ENCODE assay signal across 9 cellular contexts in genomic region chr18:55588876-55589595, GRCh38. TPM values are rescaled to one million over a fixed set of nuclear protein-coding genes. Genes with fewer than 3 reads are reported as not detected.
DNase-seq lines count a peak whose midpoint lies in the region; ATAC-seq, FAIRE-seq and TF ChIP-seq lines count a peak whose summit lies in the region.
"Had no signal": no experiment of that assay in that cellular context is flagged by ENCODE, and none has a peak within 500 bp of the region (broad histone marks: within the 10 kb centered on the region; RNA-seq: fewer than 3 reads in every experiment).

No MANE protein-coding gene starts in this region.

- in situ Hi-C loops in brain microvascular endothelial cell (cut with HindIII; ENCODE audit: low pct_ligation_motif_present, low sequenced_read_pairs) (no loop called here), HepG2 (cut with HindIII; ENCODE audit: extremely low pct_ligation_motif_present, low pct_unique_long_range_greater_than_20kb) (no loop called here)

- no peaks in the 10 kb centered on the region for H3K27me3 ChIP-seq in brain microvascular endothelial cell (replicated peaks)
- peaks cover 0 to 19% of the 10 kb centered on the region in 2 experiments; a peak in 2 of 5 replicates for H3K27me3 ChIP-seq in HepG2 (ENCODE audit: control insufficient read depth in 1 of 2, insufficient read depth in 2 of 2, low read length in 2 of 2)
- H3K27me3 ChIP-seq in thyroid gland: no peaks in the 10 kb centered on the region

- H3K36me3 ChIP-seq in brain microvascular endothelial cell (replicated peaks) (no peaks in the 10 kb centered on the region), HepG2 (replicated peaks in 1 of 2; ENCODE audit: control insufficient read depth in 1 of 2, insufficient read depth in 2 of 2, low read length in 2 of 2) (no peaks in the 10 kb centered on the region), thyroid gland (no peaks in the 10 kb centered on the region)

- ATAC-seq in HepG2 (no peak), GM18502 (IDR thresholded peaks at IDR 0.05; ENCODE audit: poor library complexity, unreplicated experiment) (no peak)
- ATAC-seq: Panc1 had no signal

- H3K4me2 ChIP-seq in HepG2 (ENCODE audit: low read depth, low read length): no peak overlapping the region

- H3K4me3 ChIP-seq in NB4 (ENCODE audit: low read depth, low read length): peak overlapping the region; percentile 61
- peak overlapping the region; percentile 59 for H3K4me3 ChIP-seq in brain microvascular endothelial cell (ENCODE audit: low read depth, low read length)
- no peak overlapping the region for H3K4me3 ChIP-seq in HepG2 (replicated peaks in 1 of 3; ENCODE audit: insufficient read depth in 1 of 3, low read depth in 2 of 3, low read length in 3 of 3)
- H3K4me3 ChIP-seq in thyroid gland (replicated peaks in 1 of 3): peak overlapping the region; percentile 27 to 74 (median 55)

- WGBS in HepG2 (ENCODE audit: low lambda C conversion rate): 75% methylated on average over 12 of the region's 12 CpGs
- 1 to 2% methylated on average over 12 of the region's 12 CpGs for WGBS in thyroid gland, 2 donors

- no peaks in the 10 kb centered on the region for H4K20me1 ChIP-seq in HepG2 (ENCODE audit: insufficient read depth, low read length)

- no peaks in the 10 kb centered on the region for H3K79me2 ChIP-seq in HepG2 (ENCODE audit: insufficient read depth, low read length)

- no peaks in the 10 kb centered on the region for H3K4me1 ChIP-seq in HepG2 (ENCODE audit: insufficient read depth, low read length)
- peaks cover 0 to 9% of the 10 kb centered on the region in 2 donors for H3K4me1 ChIP-seq in thyroid gland

- POLR2A ChIA-PET in HepG2 (lab: Yijun Ruan, JAX): no interaction called here

- BruUV-seq in HepG2 (replicated peaks; lab: Mats Ljungman, UMichigan): no TSS peak

- H2AFZ ChIP-seq in HepG2 (ENCODE audit: low read length): no peak overlapping the region

- DNase-seq in DMS53 treated with DMSO at 0.1 percent for 48 hours (lab: John Stamatoyannopoulos, UW; ENCODE audit: unreplicated experiment): peak; percentile 58
- DNase-seq in NB4 (ENCODE audit: low read depth): peak; percentile 7
- no peak for DNase-seq in brain microvascular endothelial cell
- DNase-seq in HepG2 (ENCODE audit: low spot score): no peak
- DNase-seq in thyroid gland: no peak
- DNase-seq in urothelium cell line (ENCODE audit: low spot score): no peak
- no peak for DNase-seq in GM03348 (ENCODE audit: low spot score)

- peak overlapping the region; percentile 78 for H3K27ac ChIP-seq in brain microvascular endothelial cell
- H3K27ac ChIP-seq in HepG2 (ENCODE audit: extremely low read length, insufficient read depth, low read length): no peak overlapping the region
- peak overlapping the region; percentile 64 to 91 (median 86) for H3K27ac ChIP-seq in thyroid gland

- no peak for TF ChIP-seq RAD21 in HepG2 (CRISPR knock-in tag; IDR thresholded peaks at IDR 0.05)

- intact Hi-C loops in HepG2 (cut with micrococcal nuclease; ENCODE audit: unreplicated experiment) (no loop called here), thyroid gland (cut with DNase I) (no loop called here)

- CTCF ChIA-PET in HepG2 (lab: Yijun Ruan, JAX; ENCODE audit: low intra/inter-chr PET ratio, low total read pairs): no interaction called here

- H3K9me3 ChIP-seq in HepG2 (ENCODE audit: low read length) (no peaks in the 10 kb centered on the region), thyroid gland (no peaks in the 10 kb centered on the region)

- no peak for TF ChIP-seq CTCF in NB4 (IDR thresholded peaks at IDR 0.05; ENCODE audit: low read depth, low read length)
- no peak for TF ChIP-seq CTCF in brain microvascular endothelial cell (IDR thresholded peaks at IDR 0.05; ENCODE audit: low read depth, low read length, missing control alignments)
- TF ChIP-seq CTCF in HepG2 (CRISPR knock-in tag; IDR thresholded peaks at IDR 0.05): no peak
- TF ChIP-seq CTCF in thyroid gland (IDR thresholded peaks at IDR 0.05): no peak

- TF ChIP-seq POLR2A in NB4 (IDR thresholded peaks at IDR 0.05; ENCODE audit: extremely low read depth, insufficient read length) (no peak), HepG2 (IDR thresholded peaks at IDR 0.05; ENCODE audit: insufficient read depth in 1 of 2, low read depth in 2 of 2, low read length in 2 of 2) (no peak), thyroid gland (IDR thresholded peaks at IDR 0.05) (no peak)

- FAIRE-seq in HepG2 (lab: Jason Lieb, UNC): no peak
- FAIRE-seq in urothelium cell line (lab: Jason Lieb, UNC): no peak

- TF ChIP-seq EP300 in HepG2 (IDR thresholded peaks at IDR 0.05; ENCODE audit: low read depth in 2 of 2, low read length in 2 of 2): no peak
- no peak for TF ChIP-seq EP300 in HepG2 (CRISPR knock-in tag; IDR thresholded peaks at IDR 0.05; ENCODE audit: borderline replicate concordance)

- H3K9ac ChIP-seq in HepG2 (ENCODE audit: insufficient read depth, low read depth, low read length): no peak overlapping the region

TF ChIP-seq in HepG2, 621 proteins besides CTCF, POLR2A, EP300 and RAD21:
- TF ChIP-seq MAFF (IDR thresholded peaks at IDR 0.05; ENCODE audit: low read depth, low read length): peak; percentile 38; the same call in 1 of the 2 replicates
- TF ChIP-seq RARA (CRISPR knock-in tag; IDR thresholded peaks at IDR 0.05): no peak
- TF ChIP-seq JUND (CRISPR knock-in tag; IDR thresholded peaks at IDR 0.05): no peak
- TF ChIP-seq HNRNPL (IDR thresholded peaks at IDR 0.05; ENCODE audit: low read depth, low read length): no peak
- peak in 1 of 2 experiments; percentile 13; a peak in 1 of 4 replicates for TF ChIP-seq MAFK (conservative IDR thresholded peaks at IDR 0.05 in 1 of 2, IDR thresholded peaks at IDR 0.05 in 1 of 2; ENCODE audit: low read length in 2 of 2)

RNA-seq across cellular contexts. Expression of gene TCF4, which starts 1.0 kb away (rescaled TPM):
- total RNA-seq in HepG2 (2016; rRNA removed; fragmentation: Illumina TruSeq; extraction: Trizol) (not detected in 2 replicates), thyroid gland (100 to 1,000 TPM; 114 to 190 (median 132) TPM)
- total RNA-seq in HepG2 (2016; cell fraction: cytosol; rRNA removed; fragmentation: Illumina TruSeq; extraction: Trizol; ENCODE audit: low read depth): not detected in 2 replicates
- not detected in 2 replicates for total RNA-seq in HepG2 (2016; cell fraction: insoluble cytoplasmic fraction; rRNA removed; fragmentation: Illumina TruSeq; extraction: Trizol)
- not detected in 2 replicates for total RNA-seq in HepG2 (2016; cell fraction: membrane; rRNA removed; fragmentation: Illumina TruSeq; extraction: Trizol)
- total RNA-seq in HepG2 (2016; cell fraction: nucleus; rRNA removed; fragmentation: Illumina TruSeq; extraction: Trizol): not detected in 2 replicates
- not detected in 2 replicates for polyA plus RNA-seq in HepG2 (2011; rRNA removed)
- not detected in 2 replicates for polyA plus RNA-seq in HepG2 (2011; cell fraction: cytosol; rRNA removed)
- polyA plus RNA-seq in HepG2 (2011; cell fraction: nucleus; rRNA removed): 0.02 and 0.14 TPM in 2 replicates
- not detected in 2 replicates for polyA plus RNA-seq in HepG2 (2012)
- not detected in 2 replicates for polyA plus RNA-seq in HepG2 (2016; cell fraction: cytosol; fragmentation: Illumina TruSeq; extraction: Trizol; ENCODE audit: low read depth)
- polyA plus RNA-seq in HepG2 (2016; cell fraction: insoluble cytoplasmic fraction; fragmentation: Illumina TruSeq; extraction: Trizol; ENCODE audit: low read depth): not detected in 2 replicates
- not detected in 2 replicates for polyA plus RNA-seq in HepG2 (2016; cell fraction: membrane; fragmentation: Illumina TruSeq; extraction: Trizol; ENCODE audit: low read depth)
- polyA plus RNA-seq in HepG2 (2016; cell fraction: nucleus; fragmentation: Illumina TruSeq; extraction: Trizol; ENCODE audit: insufficient read depth, low read depth): not detected in 2 replicates
- 1.3 TPM in 1 of 2 replicates, not detected in the other for polyA minus RNA-seq in HepG2 (2011; rRNA and poly(A)+ RNA removed; ENCODE audit: low replicate concordance)
- polyA minus RNA-seq in HepG2 (2011; cell fraction: cytosol; rRNA and poly(A)+ RNA removed): not detected in 2 replicates
- polyA minus RNA-seq in HepG2 (2011; cell fraction: nucleus; rRNA and poly(A)+ RNA removed): 0.37 TPM in 1 of 2 replicates, not detected in the other

Comparison
In these comparisons a context has a peak if more than half of its experiments do, and no peak if none do; other contexts are left out.
1. DNase-seq: peak in DMS53 treated with DMSO at 0.1 percent for 48 hours (single experiment) and NB4 (single experiment); none in brain microvascular endothelial cell (single experiment), HepG2 (single experiment), thyroid gland (0 of 2), urothelium cell line (single experiment) and GM03348 (single experiment).
2. H3K4me3 ChIP-seq: peak in NB4 (single experiment), brain microvascular endothelial cell (single experiment) and thyroid gland (3 of 3); none in HepG2 (0 of 3).
3. RNA of gene TCF4, which starts 1.0 kb away (total RNA-seq): 114 to 190 TPM in thyroid gland; not detected in HepG2; every median in the first group is over 10 times any median in the second.